8 cellular contexts compared by ENCODE assay signal in genomic region chr5:111530298-111530740, GRCh38. TPM values are rescaled to one million over a fixed set of nuclear protein-coding genes. Genes with fewer than 3 reads are reported as not detected.
A peak's percentile ranks its signal among the peaks of the same experiment; 100 is the strongest.
DNase-seq lines count a peak whose midpoint lies in the region; ATAC-seq lines count a peak whose summit lies in the region.

No MANE protein-coding gene starts in this region.

- H3K36me3 Mint-ChIP-seq in activated naive CD4-positive, alpha-beta T cell treated with anti-CD3 and anti-CD28 coated beads, Interleukin-2, amount 50 U/mL, for 72 hours = peaks cover 0 to 10% of the 10 kb centered on the region in 2 donors

- peak overlapping the region; percentile 45 to 92 for H3K27ac Mint-ChIP-seq in activated naive CD4-positive, alpha-beta T cell treated with anti-CD3 and anti-CD28 coated beads, Interleukin-2, amount 50 U/mL, for 72 hours

- H3K9me3 Mint-ChIP-seq in activated naive CD4-positive, alpha-beta T cell treated with anti-CD3 and anti-CD28 coated beads, Interleukin-2, amount 50 U/mL, for 72 hours = peaks cover 6 to 9% of the 10 kb centered on the region in 2 donors

- ATAC-seq in GM19025 (IDR thresholded peaks at IDR 0.05; ENCODE audit: low read depth, unreplicated experiment) = peak; percentile 93
- ATAC-seq in HG03159 (IDR thresholded peaks at IDR 0.05; ENCODE audit: unreplicated experiment) = peak; percentile 84
- ATAC-seq in activated naive CD4-positive, alpha-beta T cell treated with anti-CD3 and anti-CD28 coated beads, Interleukin-2, amount 50 U/mL, for 72 hours = peak; percentile 99 to 100

- DNase-seq in SW 1271 (lab: John Stamatoyannopoulos, UW) (peak; percentile 71 to 89), kidney glomerular epithelial cell (lab: John Stamatoyannopoulos, UW) (peak; percentile 92), superior temporal gyrus (ENCODE audit: extremely low spot score) (no peak), NCI-H526 treated with DMSO at 0.1 percent for 48 hours (lab: John Stamatoyannopoulos, UW) (no peak)
- peak; percentile 61 to 88 for DNase-seq in activated naive CD4-positive, alpha-beta T cell treated with anti-CD3 and anti-CD28 coated beads, Interleukin-2, amount 50 U/mL, for 72 hours (ENCODE audit: low spot score in 2 of 2)
- DNase-seq in stimulated activated CD4-positive, alpha-beta T cell treated with anti-CD3 and anti-CD28 coated beads, TNF-alpha, amount 100 ng/mL, for 4 hours (ENCODE audit: low read depth in 3 of 3) = peak; percentile 36 to 77 (median 71)

RNA-seq across cellular contexts. Expression of gene STARD4, which starts 18.0 kb away (rescaled TPM):
- 100 to 1,000 TPM in 1 of 2 donors, 10 to 100 TPM in 1; 43.0 to 108 TPM for total RNA-seq in activated naive CD4-positive, alpha-beta T cell treated with anti-CD3 and anti-CD28 coated beads, Interleukin-2, amount 50 U/mL, for 72 hours

Comparison
In these comparisons a context has a peak if more than half of its experiments do, and no peak if none do; other contexts are left out.
1. DNase-seq: peak in SW 1271 (2 of 2), activated naive CD4-positive, alpha-beta T cell treated with anti-CD3 and anti-CD28 coated beads, Interleukin-2, amount 50 U/mL, for 72 hours (2 of 2), kidney glomerular epithelial cell (single experiment) and stimulated activated CD4-positive, alpha-beta T cell treated with anti-CD3 and anti-CD28 coated beads, TNF-alpha, amount 100 ng/mL, for 4 hours (3 of 3); none in superior temporal gyrus (single experiment) and NCI-H526 treated with DMSO at 0.1 percent for 48 hours (single experiment).
2. Peak in every context shown above with its lines, with median percentiles within 50 percentile points of each other: ATAC-seq.